In genomic region chr2:101111917-101112771, GRCh38 we compare ENCODE assay signal across 11 cellular contexts. TPM values are rescaled to one million over a fixed set of nuclear protein-coding genes. Genes with fewer than 3 reads are reported as not detected.
DNase-seq lines count a peak whose midpoint lies in the region; ATAC-seq, FAIRE-seq and TF ChIP-seq lines count a peak whose summit lies in the region.
"Had no signal": no experiment of that assay in that cellular context is flagged by ENCODE, and none has a peak within 500 bp of the region (broad histone marks: within the 10 kb centered on the region; RNA-seq: fewer than 3 reads in every experiment).

No MANE protein-coding gene starts in this region.

- H3K27me3 ChIP-seq in left ventricle myocardium inferior (ENCODE audit: low read depth) (no peaks in the 10 kb centered on the region), skeletal muscle satellite cell (ENCODE audit: control insufficient read depth, insufficient read depth, low read length) (no peaks in the 10 kb centered on the region)

- H3K4me2 ChIP-seq in skeletal muscle satellite cell (ENCODE audit: low read length): peak overlapping the region; percentile 25

- FAIRE-seq in GM12891 (lab: Jason Lieb, UNC) (peak; percentile 5), GM19239 (lab: Jason Lieb, UNC) (no peak)
- FAIRE-seq: TTC549 had no signal

- DNase-seq in GM12891 (ENCODE audit: insufficient read length, low spot score) (no peak), amniotic epithelial cell (ENCODE audit: low read depth) (peak; percentile 15), left ventricle myocardium inferior (peak; percentile 45), GM19239 (ENCODE audit: insufficient read length, low spot score) (no peak)
- no peak for DNase-seq in stimulated activated CD4-positive, alpha-beta T cell treated with anti-CD3 and anti-CD28 coated beads, Interleukin-4, amount 100 ng/mL, for 4 hours
- DNase-seq in activated CD4-positive, alpha-beta T cell treated with anti-CD3 and anti-CD28 coated beads for 48 hours: no peak
- DNase-seq: effector memory CD4-positive, alpha-beta T cell; stimulated activated CD4-positive, alpha-beta T cell treated with anti-CD3 and anti-CD28 coated beads, Interleukin-4, amount 100 ng/mL, for 1 hour had no signal

- intact Hi-C loops in left ventricle myocardium inferior (cut with micrococcal nuclease): no loop called here

- H3K27ac ChIP-seq in left ventricle myocardium inferior (replicated peaks): peak overlapping the region; percentile 93

- H3K36me3 ChIP-seq in left ventricle myocardium inferior (no peaks in the 10 kb centered on the region), skeletal muscle satellite cell (ENCODE audit: insufficient read depth, low read length) (no peaks in the 10 kb centered on the region)

- no peak overlapping the region for H3K9ac ChIP-seq in skeletal muscle satellite cell (ENCODE audit: low read depth, low read length)

- H3K4me3 ChIP-seq in left ventricle myocardium inferior (peak overlapping the region; percentile 5), skeletal muscle satellite cell (ENCODE audit: low read length) (no peak overlapping the region)

- H3K4me1 ChIP-seq in left ventricle myocardium inferior (peaks cover 99% of the 10 kb centered on the region), skeletal muscle satellite cell (ENCODE audit: control insufficient read depth, insufficient read depth, low read length) (peaks cover 62% of the 10 kb centered on the region)

- no peak for ATAC-seq in GM19324 (IDR thresholded peaks at IDR 0.05; ENCODE audit: low FRiP score, unreplicated experiment)

- H3K9me3 ChIP-seq in left ventricle myocardium inferior (replicated peaks) (no peaks in the 10 kb centered on the region), skeletal muscle satellite cell (replicated peaks; ENCODE audit: low read length) (no peaks in the 10 kb centered on the region)

- no peak for TF ChIP-seq POLR2A in GM12891 (IDR thresholded peaks at IDR 0.05; ENCODE audit: low read depth, low read length)

- no peak for TF ChIP-seq CTCF in left ventricle myocardium inferior (IDR thresholded peaks at IDR 0.05; ENCODE audit: borderline replicate concordance)

TF ChIP-seq in GM12891, 5 proteins besides CTCF, POLR2A, EP300 and RAD21:
- TF ChIP-seq POLR2AphosphoS5 (IDR thresholded peaks at IDR 0.05; ENCODE audit: low read depth, low read length) (no peak), SPI1 (IDR thresholded peaks at IDR 0.05; ENCODE audit: low read depth, low read length) (no peak), POU2F2 (IDR thresholded peaks at IDR 0.05; ENCODE audit: low read depth, low read length) (no peak), PAX5 (IDR thresholded peaks at IDR 0.05; ENCODE audit: insufficient read depth, low read length, severe bottlenecking) (no peak), TAF1 (IDR thresholded peaks at IDR 0.05; ENCODE audit: low read depth, low read length) (no peak)

RNA-seq across cellular contexts. Expression of gene TBC1D8, which starts 39.0 kb away (rescaled TPM):
- 16.4 TPM for polyA plus RNA-seq in GM12891 (2012; ENCODE audit: low read depth, missing spikeins)
- total RNA-seq in left ventricle myocardium inferior: 45.0 TPM
- total RNA-seq in skeletal muscle satellite cell (2012; rRNA removed): 27.9 and 28.2 TPM in 2 replicates

Comparison
In these comparisons a context has a peak if more than half of its experiments do, and no peak if none do; other contexts are left out.
1. DNase-seq: peak in amniotic epithelial cell (single experiment) and left ventricle myocardium inferior (single experiment); none in GM12891 (single experiment), stimulated activated CD4-positive, alpha-beta T cell treated with anti-CD3 and anti-CD28 coated beads, Interleukin-4, amount 100 ng/mL, for 4 hours (0 of 2), GM19239 (single experiment) and activated CD4-positive, alpha-beta T cell treated with anti-CD3 and anti-CD28 coated beads for 48 hours (single experiment).